11 cellular contexts compared by ENCODE assay signal in the genomic region with DNA sequence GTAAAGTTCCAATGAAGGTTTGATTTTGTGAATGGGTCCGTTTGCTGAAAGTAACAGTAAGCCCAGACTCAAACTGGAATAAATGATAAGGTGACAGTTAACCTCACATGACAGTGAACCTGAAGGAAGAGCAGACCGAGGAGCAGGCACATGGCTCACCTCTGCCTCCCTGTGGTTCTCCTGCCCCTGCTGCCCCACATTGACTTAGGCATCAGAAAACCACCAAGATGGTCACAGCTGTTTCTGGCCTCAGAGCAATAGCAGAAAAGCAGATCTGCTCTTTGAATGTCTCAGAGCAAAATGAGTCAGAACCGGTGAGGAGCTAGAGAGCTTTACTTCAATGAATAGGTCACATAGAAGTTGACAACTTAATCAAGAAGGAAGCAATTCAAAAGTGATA.
DNase-seq lines count a peak whose midpoint lies in the region; ATAC-seq, FAIRE-seq and TF ChIP-seq lines count a peak whose summit lies in the region.
"Had no signal": no experiment of that assay in that cellular context is flagged by ENCODE, and none has a peak within 500 bp of the region (broad histone marks: within the 10 kb centered on the region; RNA-seq: fewer than 3 reads in every experiment).

No MANE protein-coding gene starts in this region.

- no peak overlapping the region for H2BK120ac ChIP-seq in H1 (replicated peaks; ENCODE audit: low read depth, low read length)

- H3K18ac ChIP-seq in H1 (ENCODE audit: extremely low read depth, low read length) = no peak overlapping the region

- no peak overlapping the region for H4K91ac ChIP-seq in H1 (replicated peaks; ENCODE audit: insufficient read length, low read length)

- H3K36me3 ChIP-seq in left ventricle myocardium inferior (no peaks in the 10 kb centered on the region), H1 (ENCODE audit: control insufficient read depth in 2 of 4, insufficient read depth in 4 of 4, low read length in 3 of 4) (no peaks in the 10 kb centered on the region)

- no peak overlapping the region for H3K27ac ChIP-seq in left ventricle myocardium inferior (replicated peaks)
- H3K27ac ChIP-seq in H1 (ENCODE audit: low read depth, low read length) = no peak overlapping the region

- no peaks in the 10 kb centered on the region for H3K79me1 ChIP-seq in H1 (ENCODE audit: low read depth, low read length)

- no peaks in the 10 kb centered on the region for H3K9me3 Mint-ChIP-seq in glutamatergic neuron (ENCODE audit: unreplicated experiment)
- H3K9me3 Mint-ChIP-seq: CD4-positive, alpha-beta T cell; nephron progenitor cell had no signal

- H3K79me2 ChIP-seq in H1 (ENCODE audit: control insufficient read depth in 1 of 2, insufficient read depth in 2 of 2, low read length in 2 of 2) = no peaks in the 10 kb centered on the region

- H3K23ac ChIP-seq in H1 (ENCODE audit: insufficient read length) = no peak overlapping the region

- H3K4me2 ChIP-seq in H1 (ENCODE audit: insufficient read depth in 1 of 2, low read depth in 2 of 2, low read length in 2 of 2) = no peak overlapping the region

- no peak for TF ChIP-seq EP300 in H1 (IDR thresholded peaks at IDR 0.05; ENCODE audit: borderline replicate concordance in 1 of 2, low read depth in 2 of 2, low read length in 2 of 2)

- intact Hi-C loops in left ventricle myocardium inferior (cut with micrococcal nuclease) = no loop called here
- intact Hi-C loops in Right ventricle myocardium inferior (cut with DNase I) = loop anchor here (5.0 kb wide), 1 partner anchor 496 kb away; no protein-coding TSS in a partner anchor

- POLR2A ChIA-PET in H1 (lab: Charles Lee; ENCODE audit: partially characterized antibody) = interaction anchor here (0.6 kb wide), 1 partner anchor 15 kb away, joined by 4 read pairs; no protein-coding TSS in a partner anchor

- H2AFZ ChIP-seq in H1 (ENCODE audit: low read length) = no peak overlapping the region

- no peak overlapping the region for H2BK15ac ChIP-seq in H1 (ENCODE audit: low read length)

- no peak overlapping the region for H3K4me3 Mint-ChIP-seq in glutamatergic neuron (ENCODE audit: unreplicated experiment)
- H3K4me3 Mint-ChIP-seq: CD4-positive, alpha-beta T cell; nephron progenitor cell had no signal

- TF ChIP-seq CTCF in left ventricle myocardium inferior (IDR thresholded peaks at IDR 0.05; ENCODE audit: borderline replicate concordance) = peak; percentile 60
- peak; percentile 80 to 89 (median 82) for TF ChIP-seq CTCF in H1 (IDR thresholded peaks at IDR 0.05; ENCODE audit: control extremely low read depth in 1 of 3, insufficient read depth in 1 of 3, low read depth in 1 of 3, low read length in 3 of 3)
- TF ChIP-seq CTCF in glutamatergic neuron (IDR thresholded peaks at IDR 0.05; ENCODE audit: partially characterized antibody, unreplicated experiment) = no peak

- no peaks in the 10 kb centered on the region for H3K36me3 Mint-ChIP-seq in glutamatergic neuron (ENCODE audit: unreplicated experiment)

- TF ChIP-seq RAD21 in H1 (IDR thresholded peaks at IDR 0.05 in 1 of 2, conservative IDR thresholded peaks at IDR 0.05 in 1 of 2; ENCODE audit: low read depth in 2 of 2, low read length in 2 of 2) = peak; percentile 88 to 90

- H4K5ac ChIP-seq in H1 (ENCODE audit: insufficient read length, low read depth, low read length) = no peak overlapping the region

- no peak overlapping the region for H2BK12ac ChIP-seq in H1 (ENCODE audit: low read depth, low read length)

- FAIRE-seq in H1 (lab: Jason Lieb, UNC) (peak; percentile 72), urothelium cell line (lab: Jason Lieb, UNC) (peak; percentile 98)

- no peak overlapping the region for H4K8ac ChIP-seq in H1 (ENCODE audit: extremely low read depth, insufficient read depth, low read length)

- TF ChIP-seq POLR2A in H1 (IDR thresholded peaks at IDR 0.05; ENCODE audit: control extremely low read depth in 1 of 2, low read depth in 2 of 2, low read length in 2 of 2) = no peak

- no peaks in the 10 kb centered on the region for H3K23me2 ChIP-seq in H1 (ENCODE audit: low read depth, low read length)

- peaks cover 7% of the 10 kb centered on the region for H3K4me1 ChIP-seq in left ventricle myocardium inferior
- no peaks in the 10 kb centered on the region for H3K4me1 ChIP-seq in H1 (replicated peaks in 1 of 4; ENCODE audit: control insufficient read depth in 3 of 4, insufficient read depth in 4 of 4, low read length in 3 of 4)

- H3K27me3 ChIP-seq in left ventricle myocardium inferior (ENCODE audit: low read depth) (no peaks in the 10 kb centered on the region), H1 (replicated peaks in 1 of 4; ENCODE audit: control insufficient read depth in 3 of 4, extremely low read depth in 1 of 4, insufficient read depth in 3 of 4, low read length in 3 of 4) (no peaks in the 10 kb centered on the region)

- H2BK20ac ChIP-seq in H1 (ENCODE audit: low read length) = no peak overlapping the region

- H3K9me3 ChIP-seq in left ventricle myocardium inferior (replicated peaks) (no peaks in the 10 kb centered on the region), H1 (ENCODE audit: insufficient read depth in 2 of 2, low read depth in 1 of 2, low read length in 1 of 2) (no peaks in the 10 kb centered on the region)

- CTCF ChIA-PET in H1 (lab: Charles Lee; ENCODE audit: partially characterized antibody) = interaction anchor here (0.6 to 2.4 kb wide), 24 partner anchors 9 to 509 kb away, joined by 3 to 21 read pairs (median 4); no protein-coding TSS in a partner anchor

- H3K4me3 ChIP-seq in left ventricle myocardium inferior (no peak overlapping the region), H1 (ENCODE audit: extremely low read depth in 1 of 4, insufficient read depth in 2 of 4, low read depth in 3 of 4, low read length in 4 of 4) (no peak overlapping the region)

- 56% methylated on average over 3 of the region's 3 CpGs; no CpG with 5 or more reads in 1 of the 2 experiments for WGBS in H1 (ENCODE audit: extremely low coverage in 1 of 2, insufficient coverage in 1 of 2, insufficient read length in 1 of 2, insufficient replicate concordance in 2 of 2, low coverage in 1 of 2, low lambda C conversion rate in 2 of 2, missing lambda C conversion rate in 1 of 2), 2 experiments

- no peak overlapping the region for H2AK5ac ChIP-seq in H1 (ENCODE audit: low read depth, low read length)

- H3K4ac ChIP-seq in H1 (replicated peaks; ENCODE audit: insufficient read length, low read depth, low read length) = no peak overlapping the region

- H3K56ac ChIP-seq in H1 (replicated peaks; ENCODE audit: insufficient read length, low read depth, low read length) = no peak overlapping the region

- no peak overlapping the region for H3K9ac ChIP-seq in H1 (replicated peaks in 1 of 4; ENCODE audit: extremely low read depth in 1 of 4, low read depth in 3 of 4, low read length in 3 of 4)

- H3K4me1 Mint-ChIP-seq in glutamatergic neuron (ENCODE audit: low read depth, unreplicated experiment) = peaks cover 6% of the 10 kb centered on the region
- H3K4me1 Mint-ChIP-seq: nephron progenitor cell had no signal

- DNase-seq in left ventricle myocardium inferior = no peak
- no peak for DNase-seq in Right ventricle myocardium inferior (ENCODE audit: missing footprints)
- peak; percentile 28 for DNase-seq in NAMALWA (ENCODE audit: low spot score)
- no peak for DNase-seq in H1 (ENCODE audit: low read depth in 1 of 2, low spot score in 2 of 2)
- peak; percentile 46 for DNase-seq in urothelium cell line (ENCODE audit: low spot score)
- DNase-seq in glutamatergic neuron = no peak
- DNase-seq: activated naive CD4-positive, alpha-beta T cell treated with anti-CD3 and anti-CD28 coated beads, Interleukin-2, amount 50 U/mL, for 16 hours; CD4-positive, alpha-beta T cell; nephron progenitor cell had no signal

- no peak overlapping the region for H2BK5ac ChIP-seq in H1 (ENCODE audit: low read depth, low read length)

- H3K14ac ChIP-seq in H1 (ENCODE audit: insufficient read length) = no peak overlapping the region

- no peak overlapping the region for H3K27ac Mint-ChIP-seq in glutamatergic neuron (ENCODE audit: unreplicated experiment)
- H3K27ac Mint-ChIP-seq: CD4-positive, alpha-beta T cell; nephron progenitor cell had no signal

- ATAC-seq in Right ventricle myocardium inferior (no peak), HG02870 (IDR thresholded peaks at IDR 0.05; ENCODE audit: unreplicated experiment) (no peak), GM19467 (IDR thresholded peaks at IDR 0.05; ENCODE audit: unreplicated experiment) (no peak)

- H4K20me1 ChIP-seq in H1 (replicated peaks in 1 of 2; ENCODE audit: control insufficient read depth in 1 of 2, insufficient read depth in 2 of 2, low read length in 2 of 2) = no peaks in the 10 kb centered on the region

- no peaks in the 10 kb centered on the region for H3K27me3 Mint-ChIP-seq in glutamatergic neuron (ENCODE audit: unreplicated experiment)
- H3K27me3 Mint-ChIP-seq: CD4-positive, alpha-beta T cell had no signal

TF ChIP-seq in H1, 55 proteins besides CTCF, POLR2A, EP300 and RAD21:
- TF ChIP-seq, protein P1, sequence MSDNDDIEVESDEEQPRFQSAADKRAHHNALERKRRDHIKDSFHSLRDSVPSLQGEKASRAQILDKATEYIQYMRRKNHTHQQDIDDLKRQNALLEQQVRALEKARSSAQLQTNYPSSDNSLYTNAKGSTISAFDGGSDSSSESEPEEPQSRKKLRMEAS (IDR thresholded peaks at IDR 0.05) = peak; percentile 30; the same call in 1 of the 2 replicates
- no peak for TF ChIP-seq NRF1 (IDR thresholded peaks at IDR 0.05; ENCODE audit: low read depth, low read length)

Comparison
In these comparisons a context has a peak if more than half of its experiments do, and no peak if none do; other contexts are left out.
1. DNase-seq: peak in NAMALWA (single experiment) and urothelium cell line (single experiment); none in left ventricle myocardium inferior (single experiment), Right ventricle myocardium inferior (single experiment), H1 (0 of 2) and glutamatergic neuron (single experiment).